ENCODE assay signal across 3 cellular contexts in genomic region chr15:69339214-69339543, GRCh38. TPM values are rescaled to one million over a fixed set of nuclear protein-coding genes. Genes with fewer than 3 reads are reported as not detected.
"Had no signal": no experiment of that assay in that cellular context is flagged by ENCODE, and none has a peak within 500 bp of the region (broad histone marks: within the 10 kb centered on the region; RNA-seq: fewer than 3 reads in every experiment).

No MANE protein-coding gene starts in this region.

RNA-seq across cellular contexts. Expression of gene PAQR5, which starts 40.5 kb away (rescaled TPM):
- total RNA-seq: activated B cell treated with CpG ODN at 0.5 μM for 24 hours; activated T-helper 17 cell treated with anti-CD3 and anti-CD28 coated beads, Interleukin-2, amount 50 U/mL, for 72 hours; glomerular endothelial cell had no signal
